In the genomic region with DNA sequence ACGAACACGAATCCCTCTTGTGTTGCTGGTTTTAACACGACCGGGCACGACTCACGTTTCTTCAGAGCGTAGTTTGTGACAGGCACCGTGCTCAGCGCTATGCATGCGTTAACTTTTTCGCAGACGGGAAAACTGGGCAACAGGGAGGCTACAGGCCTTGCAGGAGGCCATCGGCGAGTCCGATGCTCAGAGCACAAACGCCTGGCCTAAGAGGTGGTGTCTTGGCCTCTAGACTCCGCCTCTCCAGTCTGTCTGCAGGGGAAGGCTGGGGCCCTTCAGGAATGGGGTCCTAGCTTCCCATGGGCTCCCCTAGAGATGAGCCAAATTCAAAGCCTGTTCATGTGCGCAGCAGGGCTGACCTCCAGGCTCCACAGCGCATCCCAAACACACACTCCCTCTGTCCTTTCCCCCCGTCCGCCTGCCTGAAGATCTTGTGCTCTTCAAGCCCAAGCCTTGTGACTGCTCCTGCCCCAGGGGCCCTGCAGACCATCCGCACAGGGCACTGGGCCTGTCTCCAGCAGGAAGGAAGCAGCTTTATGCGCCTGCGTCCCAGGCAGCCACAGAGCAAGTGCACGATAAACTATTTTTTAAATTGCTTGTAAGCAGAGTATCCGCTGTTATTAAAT, we compare ENCODE assay signal across 2 cellular contexts.
TF ChIP-seq lines count a peak whose summit lies in the region.

No MANE protein-coding gene starts in this region.

TF ChIP-seq in HCT116, 20 proteins besides CTCF, POLR2A, EP300 and RAD21:
- TF ChIP-seq JUND (IDR thresholded peaks at IDR 0.05): no peak
- TF ChIP-seq, protein P1, sequence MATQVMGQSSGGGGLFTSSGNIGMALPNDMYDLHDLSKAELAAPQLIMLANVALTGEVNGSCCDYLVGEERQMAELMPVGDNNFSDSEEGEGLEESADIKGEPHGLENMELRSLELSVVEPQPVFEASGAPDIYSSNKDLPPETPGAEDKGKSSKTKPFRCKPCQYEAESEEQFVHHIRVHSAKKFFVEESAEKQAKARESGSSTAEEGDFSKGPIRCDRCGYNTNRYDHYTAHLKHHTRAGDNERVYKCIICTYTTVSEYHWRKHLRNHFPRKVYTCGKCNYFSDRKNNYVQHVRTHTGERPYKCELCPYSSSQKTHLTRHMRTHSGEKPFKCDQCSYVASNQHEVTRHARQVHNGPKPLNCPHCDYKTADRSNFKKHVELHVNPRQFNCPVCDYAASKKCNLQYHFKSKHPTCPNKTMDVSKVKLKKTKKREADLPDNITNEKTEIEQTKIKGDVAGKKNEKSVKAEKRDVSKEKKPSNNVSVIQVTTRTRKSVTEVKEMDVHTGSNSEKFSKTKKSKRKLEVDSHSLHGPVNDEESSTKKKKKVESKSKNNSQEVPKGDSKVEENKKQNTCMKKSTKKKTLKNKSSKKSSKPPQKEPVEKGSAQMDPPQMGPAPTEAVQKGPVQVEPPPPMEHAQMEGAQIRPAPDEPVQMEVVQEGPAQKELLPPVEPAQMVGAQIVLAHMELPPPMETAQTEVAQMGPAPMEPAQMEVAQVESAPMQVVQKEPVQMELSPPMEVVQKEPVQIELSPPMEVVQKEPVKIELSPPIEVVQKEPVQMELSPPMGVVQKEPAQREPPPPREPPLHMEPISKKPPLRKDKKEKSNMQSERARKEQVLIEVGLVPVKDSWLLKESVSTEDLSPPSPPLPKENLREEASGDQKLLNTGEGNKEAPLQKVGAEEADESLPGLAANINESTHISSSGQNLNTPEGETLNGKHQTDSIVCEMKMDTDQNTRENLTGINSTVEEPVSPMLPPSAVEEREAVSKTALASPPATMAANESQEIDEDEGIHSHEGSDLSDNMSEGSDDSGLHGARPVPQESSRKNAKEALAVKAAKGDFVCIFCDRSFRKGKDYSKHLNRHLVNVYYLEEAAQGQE (IDR thresholded peaks at IDR 0.05; ENCODE audit: low read depth): no peak
- TF ChIP-seq CEBPB (IDR thresholded peaks at IDR 0.05; ENCODE audit: low read depth): no peak
- TF ChIP-seq, protein P2, sequence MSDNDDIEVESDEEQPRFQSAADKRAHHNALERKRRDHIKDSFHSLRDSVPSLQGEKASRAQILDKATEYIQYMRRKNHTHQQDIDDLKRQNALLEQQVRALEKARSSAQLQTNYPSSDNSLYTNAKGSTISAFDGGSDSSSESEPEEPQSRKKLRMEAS (IDR thresholded peaks at IDR 0.05): no peak
- TF ChIP-seq EZH2phosphoT487 (IDR thresholded peaks at IDR 0.05; ENCODE audit: borderline replicate concordance): no peak
- TF ChIP-seq ZFX (IDR thresholded peaks at IDR 0.05): no peak
- no peak for TF ChIP-seq EGR1 (IDR thresholded peaks at IDR 0.05; ENCODE audit: low read depth)
- TF ChIP-seq CBX3 (IDR thresholded peaks at IDR 0.05; ENCODE audit: low read depth): no peak
- no peak for TF ChIP-seq FOSL1 (IDR thresholded peaks at IDR 0.05; ENCODE audit: low read depth)
- TF ChIP-seq SRF (IDR thresholded peaks at IDR 0.05; ENCODE audit: low read depth): no peak
- TF ChIP-seq SIN3A (IDR thresholded peaks at IDR 0.05; ENCODE audit: low read depth): no peak
- TF ChIP-seq EZH2 (IDR thresholded peaks at IDR 0.05): no peak
- TF ChIP-seq, protein P3, sequence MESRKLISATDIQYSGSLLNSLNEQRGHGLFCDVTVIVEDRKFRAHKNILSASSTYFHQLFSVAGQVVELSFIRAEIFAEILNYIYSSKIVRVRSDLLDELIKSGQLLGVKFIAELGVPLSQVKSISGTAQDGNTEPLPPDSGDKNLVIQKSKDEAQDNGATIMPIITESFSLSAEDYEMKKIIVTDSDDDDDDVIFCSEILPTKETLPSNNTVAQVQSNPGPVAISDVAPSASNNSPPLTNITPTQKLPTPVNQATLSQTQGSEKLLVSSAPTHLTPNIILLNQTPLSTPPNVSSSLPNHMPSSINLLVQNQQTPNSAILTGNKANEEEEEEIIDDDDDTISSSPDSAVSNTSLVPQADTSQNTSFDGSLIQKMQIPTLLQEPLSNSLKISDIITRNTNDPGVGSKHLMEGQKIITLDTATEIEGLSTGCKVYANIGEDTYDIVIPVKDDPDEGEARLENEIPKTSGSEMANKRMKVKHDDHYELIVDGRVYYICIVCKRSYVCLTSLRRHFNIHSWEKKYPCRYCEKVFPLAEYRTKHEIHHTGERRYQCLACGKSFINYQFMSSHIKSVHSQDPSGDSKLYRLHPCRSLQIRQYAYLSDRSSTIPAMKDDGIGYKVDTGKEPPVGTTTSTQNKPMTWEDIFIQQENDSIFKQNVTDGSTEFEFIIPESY (IDR thresholded peaks at IDR 0.05; ENCODE audit: extremely low read depth, insufficient replicate concordance, low read length): no peak
- no peak for TF ChIP-seq TCF7L2 (IDR thresholded peaks at IDR 0.05; ENCODE audit: borderline replicate concordance, extremely low read depth, insufficient read depth, insufficient read length)
- no peak for TF ChIP-seq POLR2AphosphoS5 (IDR thresholded peaks at IDR 0.05; ENCODE audit: low read depth, low read length)

TF ChIP-seq in GM12878, 131 proteins besides CTCF, POLR2A, EP300 and RAD21:
- no peak for TF ChIP-seq ZNF207 (IDR thresholded peaks at IDR 0.05; ENCODE audit: borderline replicate concordance)
- TF ChIP-seq BHLHE40 (IDR thresholded peaks at IDR 0.05; ENCODE audit: borderline replicate concordance in 1 of 2, low read depth in 2 of 2, low read length in 1 of 2): peak in 1 of 2 experiments; percentile 25; a peak in 1 of 4 replicates
- no peak for TF ChIP-seq SMARCA5 (IDR thresholded peaks at IDR 0.05)
- TF ChIP-seq, protein P4, sequence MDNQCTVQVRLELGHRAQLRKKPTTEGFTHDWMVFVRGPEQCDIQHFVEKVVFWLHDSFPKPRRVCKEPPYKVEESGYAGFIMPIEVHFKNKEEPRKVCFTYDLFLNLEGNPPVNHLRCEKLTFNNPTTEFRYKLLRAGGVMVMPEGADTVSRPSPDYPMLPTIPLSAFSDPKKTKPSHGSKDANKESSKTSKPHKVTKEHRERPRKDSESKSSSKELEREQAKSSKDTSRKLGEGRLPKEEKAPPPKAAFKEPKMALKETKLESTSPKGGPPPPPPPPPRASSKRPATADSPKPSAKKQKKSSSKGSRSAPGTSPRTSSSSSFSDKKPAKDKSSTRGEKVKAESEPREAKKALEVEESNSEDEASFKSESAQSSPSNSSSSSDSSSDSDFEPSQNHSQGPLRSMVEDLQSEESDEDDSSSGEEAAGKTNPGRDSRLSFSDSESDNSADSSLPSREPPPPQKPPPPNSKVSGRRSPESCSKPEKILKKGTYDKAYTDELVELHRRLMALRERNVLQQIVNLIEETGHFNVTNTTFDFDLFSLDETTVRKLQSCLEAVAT (IDR thresholded peaks at IDR 0.05): 0 out of 2 replicates have a peak, but pooled peaks have one; percentile 20
